In the genomic region with DNA sequence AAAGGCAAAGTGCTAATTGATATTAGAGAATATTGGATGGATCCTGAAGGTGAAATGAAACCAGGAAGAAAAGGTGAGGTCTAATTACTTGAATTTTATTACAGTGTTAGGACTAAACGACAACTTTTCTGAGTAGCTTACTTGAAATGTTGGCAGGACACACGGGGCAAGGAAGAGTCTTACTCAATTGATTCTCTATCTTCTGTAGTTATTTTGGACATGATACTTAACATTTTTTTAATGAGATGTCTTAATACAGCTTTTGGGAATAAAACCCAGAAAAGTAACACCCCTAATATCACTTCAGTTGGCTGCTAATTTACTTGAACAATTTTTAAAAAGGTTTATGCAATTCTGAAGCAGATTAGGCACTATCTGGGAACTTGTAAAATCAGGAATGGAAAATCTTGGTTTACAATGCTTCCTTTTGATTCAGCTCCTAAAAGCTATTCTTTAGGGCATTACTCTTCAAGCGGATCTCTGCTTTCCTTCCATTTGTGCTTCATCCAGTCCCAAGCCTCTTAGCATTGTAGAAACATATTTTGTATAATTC, we compare ENCODE assay signal across 16 cellular contexts. TPM values are rescaled to one million over a fixed set of nuclear protein-coding genes. Genes with fewer than 3 reads are reported as not detected.
DNase-seq lines count a peak whose midpoint lies in the region; ATAC-seq and TF ChIP-seq lines count a peak whose summit lies in the region.
"Had no signal": no experiment of that assay in that cellular context is flagged by ENCODE, and none has a peak within 500 bp of the region (broad histone marks: within the 10 kb centered on the region; RNA-seq: fewer than 3 reads in every experiment).

No MANE protein-coding gene starts in this region.

- no peaks in the 10 kb centered on the region for H3K27me3 Mint-ChIP-seq in stimulated activated naive CD8-positive, alpha-beta T cell treated with anti-CD3 and anti-CD28 coated beads, Interleukin-15, Interleukin-2, amounts not matched to agents 100 ng/mL and 50 ng/mL, for 24 hours
- H3K27me3 Mint-ChIP-seq in stimulated activated naive CD8-positive, alpha-beta T cell treated with anti-CD3 and anti-CD28 coated beads, Interleukin-15, amount 100 ng/mL, for 72 hours: no peaks in the 10 kb centered on the region
- no peaks in the 10 kb centered on the region for H3K27me3 Mint-ChIP-seq in natural killer cell treated with Interleukin-12 subunit alpha and Interleukin-12 subunit beta and Interleukin-15 and Interleukin-18, amount 100 ng/mL, for 72 hours

- H3K27ac Mint-ChIP-seq in stimulated activated naive CD8-positive, alpha-beta T cell treated with anti-CD3 and anti-CD28 coated beads, Interleukin-15, Interleukin-2, amounts not matched to agents 100 ng/mL and 50 ng/mL, for 24 hours: peak overlapping the region; percentile 69
- H3K27ac Mint-ChIP-seq in stimulated activated naive CD8-positive, alpha-beta T cell treated with anti-CD3 and anti-CD28 coated beads, Interleukin-15, amount 100 ng/mL, for 72 hours: no peak overlapping the region
- H3K27ac Mint-ChIP-seq in natural killer cell treated with Interleukin-12 subunit alpha and Interleukin-12 subunit beta and Interleukin-15 and Interleukin-18, amount 100 ng/mL, for 72 hours: peak overlapping the region; percentile 24 to 29

- H3K4me1 ChIP-seq in ascending aorta: peaks cover 3 to 20% of the 10 kb centered on the region in 2 donors
- peaks cover 0 to 23% (median 0%) of the 10 kb centered on the region in 4 donors for H3K4me1 ChIP-seq in Peyer's patch
- H3K4me1 ChIP-seq: Caco-2 had no signal

- no peaks in the 10 kb centered on the region for H3K9me3 Mint-ChIP-seq in stimulated activated naive CD8-positive, alpha-beta T cell treated with anti-CD3 and anti-CD28 coated beads, Interleukin-15, Interleukin-2, amounts not matched to agents 100 ng/mL and 50 ng/mL, for 24 hours
- H3K9me3 Mint-ChIP-seq in stimulated activated naive CD8-positive, alpha-beta T cell treated with anti-CD3 and anti-CD28 coated beads, Interleukin-15, amount 100 ng/mL, for 72 hours: no peaks in the 10 kb centered on the region
- H3K9me3 Mint-ChIP-seq in natural killer cell treated with Interleukin-12 subunit alpha and Interleukin-12 subunit beta and Interleukin-15 and Interleukin-18, amount 100 ng/mL, for 72 hours: no peaks in the 10 kb centered on the region

- H3K9me3 ChIP-seq in ascending aorta: no peaks in the 10 kb centered on the region
- no peaks in the 10 kb centered on the region for H3K9me3 ChIP-seq in Peyer's patch
- H3K9me3 ChIP-seq: Caco-2, mucosa of descending colon, suprapubic skin had no signal

- H3K27ac ChIP-seq in ascending aorta (peak overlapping the region; percentile 58 to 68), Peyer's patch (no peak overlapping the region)
- H3K27ac ChIP-seq: SK-N-MC, suprapubic skin had no signal

- H3K4me3 Mint-ChIP-seq in stimulated activated naive CD8-positive, alpha-beta T cell treated with anti-CD3 and anti-CD28 coated beads, Interleukin-15, Interleukin-2, amounts not matched to agents 100 ng/mL and 50 ng/mL, for 24 hours: no peak overlapping the region
- no peak overlapping the region for H3K4me3 Mint-ChIP-seq in stimulated activated naive CD8-positive, alpha-beta T cell treated with anti-CD3 and anti-CD28 coated beads, Interleukin-15, amount 100 ng/mL, for 72 hours
- no peak overlapping the region for H3K4me3 Mint-ChIP-seq in natural killer cell treated with Interleukin-12 subunit alpha and Interleukin-12 subunit beta and Interleukin-15 and Interleukin-18, amount 100 ng/mL, for 72 hours

- intact Hi-C loops in ascending aorta (cut with DNase I): no loop called here

- H3K4me3 ChIP-seq in ascending aorta: no peak overlapping the region
- no peak overlapping the region for H3K4me3 ChIP-seq in Peyer's patch
- H3K4me3 ChIP-seq: mucosa of descending colon, SK-N-MC, suprapubic skin had no signal

- H3K27me3 ChIP-seq in ascending aorta: no peaks in the 10 kb centered on the region
- H3K27me3 ChIP-seq in Peyer's patch: no peaks in the 10 kb centered on the region
- H3K27me3 ChIP-seq: suprapubic skin had no signal

- H3K4me1 Mint-ChIP-seq in stimulated activated naive CD8-positive, alpha-beta T cell treated with anti-CD3 and anti-CD28 coated beads, Interleukin-15, Interleukin-2, amounts not matched to agents 100 ng/mL and 50 ng/mL, for 24 hours (ENCODE audit: low read depth): peaks cover 46% of the 10 kb centered on the region
- peaks cover 52% of the 10 kb centered on the region for H3K4me1 Mint-ChIP-seq in stimulated activated naive CD8-positive, alpha-beta T cell treated with anti-CD3 and anti-CD28 coated beads, Interleukin-15, amount 100 ng/mL, for 72 hours
- peaks cover 40 to 49% of the 10 kb centered on the region in 2 donors for H3K4me1 Mint-ChIP-seq in natural killer cell treated with Interleukin-12 subunit alpha and Interleukin-12 subunit beta and Interleukin-15 and Interleukin-18, amount 100 ng/mL, for 72 hours (ENCODE audit: low read depth in 2 of 2)

- TF ChIP-seq CTCF in ascending aorta (IDR thresholded peaks at IDR 0.05) (no peak), GM20000 (IDR thresholded peaks at IDR 0.05; ENCODE audit: extremely low read depth, missing control alignments) (no peak), Peyer's patch (IDR thresholded peaks at IDR 0.05) (no peak)

- no peak for DNase-seq in stimulated activated naive CD8-positive, alpha-beta T cell treated with anti-CD3 and anti-CD28 coated beads, Interleukin-15, amount 100 ng/mL, for 72 hours
- no peak for DNase-seq in ascending aorta (ENCODE audit: low spot score in 2 of 2)
- DNase-seq in natural killer cell treated with Interleukin-12 subunit alpha and Interleukin-12 subunit beta and Interleukin-15 and Interleukin-18, amount 100 ng/mL, for 72 hours (ENCODE audit: low spot score): no peak
- no peak for DNase-seq in GM20000 (ENCODE audit: low spot score)
- no peak for DNase-seq in Peyer's patch
- no peak for DNase-seq in NCI-H1930 (lab: John Stamatoyannopoulos, UW)
- DNase-seq: Caco-2; Kasumi-1; mucosa of descending colon; NCI-H1105; PC-3; stimulated activated CD4-positive, alpha-beta T cell treated with anti-CD3 and anti-CD28 coated beads, Interleukin-2, amount 100 ng/mL, for 24 hours had no signal

- no peak for ATAC-seq in stimulated activated naive CD8-positive, alpha-beta T cell treated with anti-CD3 and anti-CD28 coated beads, Interleukin-15, amount 100 ng/mL, for 72 hours
- no peak for ATAC-seq in natural killer cell treated with Interleukin-12 subunit alpha and Interleukin-12 subunit beta and Interleukin-15 and Interleukin-18, amount 100 ng/mL, for 72 hours
- no peak for ATAC-seq in GM18858 (IDR thresholded peaks at IDR 0.05; ENCODE audit: unreplicated experiment)

- H3K36me3 Mint-ChIP-seq in stimulated activated naive CD8-positive, alpha-beta T cell treated with anti-CD3 and anti-CD28 coated beads, Interleukin-15, Interleukin-2, amounts not matched to agents 100 ng/mL and 50 ng/mL, for 24 hours (ENCODE audit: low read depth): peaks cover 93% of the 10 kb centered on the region
- peaks cover 49% of the 10 kb centered on the region for H3K36me3 Mint-ChIP-seq in natural killer cell treated with Interleukin-12 subunit alpha and Interleukin-12 subunit beta and Interleukin-15 and Interleukin-18, amount 100 ng/mL, for 72 hours

- TF ChIP-seq POLR2A in Peyer's patch (IDR thresholded peaks at IDR 0.05): no peak

- peaks cover 14 to 20% of the 10 kb centered on the region in 2 donors for H3K36me3 ChIP-seq in ascending aorta
- H3K36me3 ChIP-seq in Peyer's patch: peaks cover 0 to 77% (median 0%) of the 10 kb centered on the region in 3 donors

RNA-seq across cellular contexts. Expression of a gene that starts 13.7 kb away (rescaled TPM):
- total RNA-seq in ascending aorta (103 TPM), Peyer's patch (100 to 1,000 TPM in 2 of 4 donors, 10 to 100 TPM in 2; 64.2 to 155 (median 98.2) TPM)
- total RNA-seq in natural killer cell treated with Interleukin-12 subunit alpha and Interleukin-12 subunit beta and Interleukin-15 and Interleukin-18, amount 100 ng/mL, for 72 hours: 100 to 1,000 TPM; 195 to 273 TPM

Comparison
In these comparisons a context has a peak if more than half of its experiments do, and no peak if none do; other contexts are left out.
1. H3K27ac Mint-ChIP-seq: peak in stimulated activated naive CD8-positive, alpha-beta T cell treated with anti-CD3 and anti-CD28 coated beads, Interleukin-15, Interleukin-2, amounts not matched to agents 100 ng/mL and 50 ng/mL, for 24 hours (single experiment) and natural killer cell treated with Interleukin-12 subunit alpha and Interleukin-12 subunit beta and Interleukin-15 and Interleukin-18, amount 100 ng/mL, for 72 hours (2 of 2); none in stimulated activated naive CD8-positive, alpha-beta T cell treated with anti-CD3 and anti-CD28 coated beads, Interleukin-15, amount 100 ng/mL, for 72 hours (0 of 2).
2. H3K27ac ChIP-seq: peak in ascending aorta (2 of 2); none in Peyer's patch (0 of 4).